In the genomic region with DNA sequence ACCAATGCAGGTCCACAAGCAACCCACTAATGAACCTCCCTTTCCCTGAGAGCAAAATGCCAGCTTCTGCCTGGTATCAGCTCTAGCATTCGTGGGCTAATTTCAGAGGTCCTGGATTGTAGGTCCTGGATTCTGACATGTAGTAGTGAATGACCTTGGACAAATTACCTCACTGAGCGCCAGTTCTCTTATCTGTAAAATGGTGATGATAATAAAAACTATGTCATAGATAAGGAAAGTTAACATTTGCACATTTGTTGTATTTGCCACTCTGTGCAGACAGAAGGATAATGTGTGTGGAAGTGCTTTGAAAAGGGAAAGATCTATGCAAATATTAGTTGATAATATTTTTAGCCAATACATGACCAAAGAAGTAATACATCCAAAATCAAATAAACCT, we compare ENCODE assay signal across 12 cellular contexts. TPM values are rescaled to one million over a fixed set of nuclear protein-coding genes. Genes with fewer than 3 reads are reported as not detected.
DNase-seq lines count a peak whose midpoint lies in the region; TF ChIP-seq lines count a peak whose summit lies in the region.
"Had no signal": no experiment of that assay in that cellular context is flagged by ENCODE, and none has a peak within 500 bp of the region (broad histone marks: within the 10 kb centered on the region; RNA-seq: fewer than 3 reads in every experiment).

No MANE protein-coding gene starts in this region.

- peaks cover 43% of the 10 kb centered on the region for H3K4me1 Mint-ChIP-seq in MCF 10A (ENCODE audit: insufficient read depth, unreplicated experiment)
- peaks cover 20% of the 10 kb centered on the region for H3K4me1 Mint-ChIP-seq in glutamatergic neuron (ENCODE audit: low read depth, unreplicated experiment)
- H3K4me1 Mint-ChIP-seq in type B pancreatic cell (ENCODE audit: unreplicated experiment): peaks cover 45% of the 10 kb centered on the region

- no peaks in the 10 kb centered on the region for H3K9me3 Mint-ChIP-seq in MCF 10A (ENCODE audit: unreplicated experiment)
- H3K9me3 Mint-ChIP-seq in glutamatergic neuron (ENCODE audit: unreplicated experiment): peaks cover 5% of the 10 kb centered on the region
- no peaks in the 10 kb centered on the region for H3K9me3 Mint-ChIP-seq in type B pancreatic cell

- DNase-seq in MCF 10A (ENCODE audit: unreplicated experiment) (no peak), breast epithelium (ENCODE audit: low spot score in 2 of 2) (no peak), glutamatergic neuron (no peak), type B pancreatic cell (ENCODE audit: extremely low spot score, unreplicated experiment) (no peak), tibial artery (no peak)
- DNase-seq in stimulated activated CD4-positive, alpha-beta T cell treated with anti-CD3 and anti-CD28 coated beads, Interleukin-4, amount 100 ng/mL, for 1 hour: no peak
- DNase-seq in NK-92 treated with Interleukin-12 subunit alpha and Interleukin-12 subunit beta, amount 100 ng/mL, for 24 hours (lab: John Stamatoyannopoulos, UW): no peak
- DNase-seq: cerebellar nuclear complex, nucleus accumbens, SHP77 had no signal

- H3F3A ChIP-seq in SU-DHL-6 (ENCODE audit: insufficient read depth): peaks cover 23% of the 10 kb centered on the region

- H3K9me3 ChIP-seq in breast epithelium: no peaks in the 10 kb centered on the region
- no peaks in the 10 kb centered on the region for H3K9me3 ChIP-seq in SU-DHL-6 (ENCODE audit: insufficient read depth, low read length)
- H3K9me3 ChIP-seq in tibial artery: no peaks in the 10 kb centered on the region

- H3K4me3 Mint-ChIP-seq in MCF 10A (ENCODE audit: unreplicated experiment) (peak overlapping the region; percentile 78), glutamatergic neuron (ENCODE audit: unreplicated experiment) (peak overlapping the region; percentile 91), type B pancreatic cell (peak overlapping the region; percentile 86)

- POLR2A ChIA-PET in MCF 10A (lab: Yijun Ruan, JAX): interaction anchor here (0.8 to 3.3 kb wide), 14 partner anchors 11 to 203 kb away, joined by 3 to 20 read pairs (median 7); partner anchors contain the start of genes DGUOK, MOB1A and STAMBP

- no peaks in the 10 kb centered on the region for H3K36me3 ChIP-seq in breast epithelium
- no peaks in the 10 kb centered on the region for H3K36me3 ChIP-seq in SU-DHL-6 (ENCODE audit: low read length)
- no peaks in the 10 kb centered on the region for H3K36me3 ChIP-seq in tibial artery

- H4K20me1 ChIP-seq in SU-DHL-6 (ENCODE audit: low read depth, low read length): no peaks in the 10 kb centered on the region

- H3K79me2 ChIP-seq in SU-DHL-6 (ENCODE audit: insufficient read depth, low read length): peaks cover under 1% of the 10 kb centered on the region

- BruUV-seq in MCF 10A (replicated peaks; lab: Mats Ljungman, UMichigan): TSS peak; percentile 4

- no peaks in the 10 kb centered on the region for H3K27me3 Mint-ChIP-seq in MCF 10A (ENCODE audit: insufficient read depth, unreplicated experiment)
- peaks cover 12% of the 10 kb centered on the region for H3K27me3 Mint-ChIP-seq in glutamatergic neuron (ENCODE audit: unreplicated experiment)
- H3K27me3 Mint-ChIP-seq in type B pancreatic cell: peaks cover 57% of the 10 kb centered on the region

- no peaks in the 10 kb centered on the region for H3K9me2 ChIP-seq in SU-DHL-6 (replicated peaks; ENCODE audit: insufficient read depth, low read length)

- no peak for TF ChIP-seq CTCF in MCF 10A (IDR thresholded peaks at IDR 0.05; ENCODE audit: unreplicated experiment)
- TF ChIP-seq CTCF in breast epithelium (IDR thresholded peaks at IDR 0.05): no peak
- no peak for TF ChIP-seq CTCF in SU-DHL-6 (IDR thresholded peaks at IDR 0.05; ENCODE audit: insufficient read depth, low read length, poor library complexity, severe bottlenecking)
- no peak for TF ChIP-seq CTCF in glutamatergic neuron (IDR thresholded peaks at IDR 0.05; ENCODE audit: partially characterized antibody, unreplicated experiment)
- TF ChIP-seq CTCF in type B pancreatic cell (conservative IDR thresholded peaks at IDR 0.05): no peak
- TF ChIP-seq CTCF in tibial artery (IDR thresholded peaks at IDR 0.05): no peak

- H3K27me3 ChIP-seq in breast epithelium: no peaks in the 10 kb centered on the region
- H3K27me3 ChIP-seq in SU-DHL-6 (ENCODE audit: low read length): no peaks in the 10 kb centered on the region
- H3K27me3 ChIP-seq in tibial artery: peaks cover 0 to 3% of the 10 kb centered on the region in 2 donors

- peak overlapping the region in 1 of 2 donors; percentile 57 for H3K27ac ChIP-seq in breast epithelium
- H3K27ac ChIP-seq in SU-DHL-6 (ENCODE audit: low read depth, low read length): no peak overlapping the region
- no peak overlapping the region for H3K27ac ChIP-seq in tibial artery
- H3K27ac ChIP-seq: C4-2B had no signal

- peak overlapping the region; percentile 68 for H3K9ac ChIP-seq in SU-DHL-6 (ENCODE audit: low read length)

- intact Hi-C loops in MCF 10A (cut with micrococcal nuclease) (loop anchor here (5.0 to 10.0 kb wide), 2 partner anchors 43 to 126 kb away; no protein-coding TSS in a partner anchor), breast epithelium (cut with DNase I; ENCODE audit: low total_unique reads) (loop anchor here (10.0 kb wide), 1 partner anchor 56 kb away; the partner anchor contains the start of gene DGUOK), tibial artery (cut with DNase I; ENCODE audit: low total_unique reads) (loop anchor here (5.0 kb wide), 1 partner anchor 48 kb away; no protein-coding TSS in a partner anchor)

- H3K27ac Mint-ChIP-seq in MCF 10A (ENCODE audit: low read depth, unreplicated experiment) (peak overlapping the region; percentile 43), glutamatergic neuron (ENCODE audit: unreplicated experiment) (no peak overlapping the region), type B pancreatic cell (peak overlapping the region; percentile 100)

- CTCF ChIA-PET in MCF 10A (lab: Yijun Ruan, JAX): interaction anchor here (0.9 to 1.6 kb wide), 4 partner anchors 8 to 158 kb away, joined by 3 to 5 read pairs (median 4); partner anchors contain the start of gene STAMBP

- peak overlapping the region; percentile 94 for H2AFZ ChIP-seq in SU-DHL-6 (ENCODE audit: low read depth, low read length, severe bottlenecking)

- H3K36me3 Mint-ChIP-seq in MCF 10A (ENCODE audit: insufficient read depth, unreplicated experiment) (no peaks in the 10 kb centered on the region), glutamatergic neuron (ENCODE audit: unreplicated experiment) (peaks cover 4% of the 10 kb centered on the region), type B pancreatic cell (peaks cover 5% of the 10 kb centered on the region)

- TF ChIP-seq POLR2A in breast epithelium (IDR thresholded peaks at IDR 0.05): no peak

- H3K4me1 ChIP-seq in breast epithelium (peaks cover 0 to 5% of the 10 kb centered on the region in 2 donors), tibial artery (peaks cover 0 to 41% (median 31%) of the 10 kb centered on the region in 4 donors)

- H3K4me3 ChIP-seq in breast epithelium (peak overlapping the region in 1 of 3 donors; percentile 57), SU-DHL-6 (ENCODE audit: insufficient read depth, low read length, poor library complexity, severe bottlenecking) (peak overlapping the region; percentile 68), tibial artery (no peak overlapping the region)

- H3K4me2 ChIP-seq in SU-DHL-6 (ENCODE audit: low read depth, low read length, poor library complexity, severe bottlenecking): peak overlapping the region; percentile 95

RNA-seq across cellular contexts. Expression of gene TET3, which starts 4.1 kb away (rescaled TPM):
- 15.0 and 17.5 TPM in 2 replicates for total RNA-seq in MCF 10A (2022)
- total RNA-seq in breast epithelium: 10 to 100 TPM in 1 of 3 donors, 1 to 10 TPM in 2; 7.9 to 13.2 (median 9.8) TPM
- total RNA-seq in glutamatergic neuron (ENCODE audit: unreplicated experiment): 92.4 TPM
- total RNA-seq in type B pancreatic cell (ENCODE audit: low replicate concordance): 34.6 and 71.5 TPM in 2 replicates

RNA-seq across cellular contexts. Expression of gene DGUOK, which starts 53.9 kb away (rescaled TPM):
- total RNA-seq in MCF 10A (2022) (74.4 and 92.3 TPM in 2 replicates), breast epithelium (10 to 100 TPM; 35.4 to 45.7 (median 42.3) TPM), glutamatergic neuron (ENCODE audit: unreplicated experiment) (96.8 TPM), type B pancreatic cell (ENCODE audit: low replicate concordance) (59.3 and 73.4 TPM in 2 replicates)
